6 cellular contexts compared by ENCODE assay signal in the genomic region with DNA sequence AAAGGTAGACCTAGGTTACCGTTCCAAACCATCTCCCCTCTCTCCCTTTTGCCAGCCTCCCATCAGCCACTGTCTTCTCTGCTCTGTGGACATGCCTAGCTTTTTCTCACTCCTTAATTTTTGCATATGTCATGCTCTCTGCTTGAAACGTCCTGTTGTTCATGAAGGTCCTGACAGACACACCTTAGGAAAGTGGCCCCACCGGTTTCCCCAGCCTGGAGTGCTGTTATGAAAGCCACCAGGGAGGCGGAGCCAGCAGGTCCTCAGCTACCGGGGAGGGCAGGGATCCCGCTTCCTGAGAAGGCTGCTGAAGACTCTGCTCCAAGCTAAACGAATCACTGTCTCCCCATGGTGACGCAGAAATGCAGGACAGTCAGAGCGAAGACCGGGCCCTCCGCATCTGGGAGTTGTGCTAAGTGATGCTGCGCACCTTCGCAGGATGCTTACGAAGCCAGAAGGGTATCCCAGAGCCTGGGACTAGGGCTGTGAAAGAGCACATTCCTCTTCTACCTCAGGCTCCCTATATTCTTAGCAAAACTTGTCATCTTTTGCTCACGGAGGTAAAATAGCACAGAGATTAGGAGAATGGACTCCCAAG. TPM values are rescaled to one million over a fixed set of nuclear protein-coding genes. Genes with fewer than 3 reads are reported as not detected.
DNase-seq lines count a peak whose midpoint lies in the region; ATAC-seq and TF ChIP-seq lines count a peak whose summit lies in the region.

No MANE protein-coding gene starts in this region.

- 12 to 25% methylated on average over 15 of the region's 15 CpGs for WGBS in heart right ventricle, 2 donors

- peak overlapping the region; percentile 13; the same call in 1 of the 2 replicates for H3K4me2 ChIP-seq in DND-41 (ENCODE audit: insufficient read depth, low read length)

- DNase-seq in DND-41 (no peak), SW480 (ENCODE audit: low spot score) (peak; percentile 55), heart right ventricle (no peak), kidney glomerular epithelial cell (lab: John Stamatoyannopoulos, UW) (no peak), midbrain (lab: John Stamatoyannopoulos, UW) (no peak)
- DNase-seq in stimulated activated naive CD4-positive, alpha-beta T cell treated with Interleukin-2 at 50 U/mL for 16 hours (lab: John Stamatoyannopoulos, UW), result peak; percentile 11

- no peak overlapping the region for H2AFZ ChIP-seq in DND-41 (ENCODE audit: low read depth, low read length)

- H3K36me3 ChIP-seq in DND-41 (ENCODE audit: insufficient read depth, low read length) (no peaks in the 10 kb centered on the region), heart right ventricle (no peaks in the 10 kb centered on the region)

- H3K9ac ChIP-seq in DND-41 (ENCODE audit: low read depth, low read length), result no peak overlapping the region

- H3K4me3 ChIP-seq in DND-41 (ENCODE audit: low read depth in 1 of 2, low read length in 2 of 2), result no peak overlapping the region
- peak overlapping the region in 7 of 10 donors; percentile 15 to 37 (median 31) for H3K4me3 ChIP-seq in heart right ventricle

- no peaks in the 10 kb centered on the region for H3K79me2 ChIP-seq in DND-41 (ENCODE audit: insufficient read depth, low read length)

- H3K27ac ChIP-seq in DND-41 (ENCODE audit: low read length) (no peak overlapping the region), heart right ventricle (peak overlapping the region in 1 of 10 donors; percentile 45)

- ATAC-seq in DND-41 (ENCODE audit: insufficient read depth, low read depth), result 0 out of 3 replicates have a peak, but pooled peaks have one; percentile 26
- ATAC-seq in heart right ventricle, result peak in 2 of 8 donors; percentile 4 to 12

- H3K9me3 ChIP-seq in DND-41 (ENCODE audit: insufficient read depth, low read length, severe bottlenecking), result no peaks in the 10 kb centered on the region
- H3K9me3 ChIP-seq in heart right ventricle, result no peaks in the 10 kb centered on the region

- H3K27me3 ChIP-seq in DND-41 (ENCODE audit: insufficient read depth, low read length, poor library complexity) (peaks cover 12% of the 10 kb centered on the region), heart right ventricle (peaks cover 5 to 63% (median 33%) of the 10 kb centered on the region in 7 donors)

- H4K20me1 ChIP-seq in DND-41 (ENCODE audit: insufficient read depth, low read length), result no peaks in the 10 kb centered on the region

- H3K4me1 ChIP-seq in DND-41 (ENCODE audit: insufficient read depth, low read length) (peaks cover 9% of the 10 kb centered on the region), heart right ventricle (peaks cover 9 to 44% (median 37%) of the 10 kb centered on the region in 9 donors)

- TF ChIP-seq CTCF in DND-41 (IDR thresholded peaks at IDR 0.05; ENCODE audit: borderline replicate concordance, extremely low read depth, low read length, poor library complexity, severe bottlenecking) (no peak), heart right ventricle (IDR thresholded peaks at IDR 0.05) (peak in 1 of 9 donors; percentile 24)

- intact Hi-C loops in heart right ventricle (cut with DNase I), result loop anchor here in 6 of 10 donors (1.0 to 10.0 kb wide), 4 partner anchors 90 to 259 kb away; a partner anchor contains a TSS

RNA-seq across cellular contexts. Expression of a gene that starts 2.3 kb away (rescaled TPM):
- total RNA-seq in heart right ventricle, result 1 to 10 TPM in 1 of 10 donors, under 1 TPM in 9; 0.19 to 1.1 (median 0.48) TPM
- 1 to 10 TPM in 1 of 2 donors, under 1 TPM in 1; 0.78 to 2.1 TPM for polyA plus RNA-seq in heart right ventricle

RNA-seq across cellular contexts. Expression of a gene that starts 10.4 kb away (rescaled TPM):
- total RNA-seq in heart right ventricle, result 1 to 10 TPM in 9 of 10 donors, under 1 TPM in 1; 0.70 to 2.1 (median 1.5) TPM
- polyA plus RNA-seq in heart right ventricle, result 1 to 10 TPM; 1.1 to 2.0 TPM

RNA-seq across cellular contexts. Expression of a gene that starts 23.4 kb away (rescaled TPM):
- total RNA-seq in heart right ventricle, result 10 to 100 TPM in 8 of 10 donors, 1 to 10 TPM in 2; 9.6 to 35.4 (median 18.3) TPM
- 1 to 10 TPM; 9.5 to 9.7 TPM for polyA plus RNA-seq in heart right ventricle

RNA-seq across cellular contexts. Expression of a gene that starts 33.8 kb away (rescaled TPM):
- 100 to 1,000 TPM; 144 to 241 (median 160) TPM for total RNA-seq in heart right ventricle
- 100 to 1,000 TPM; 220 to 429 TPM for polyA plus RNA-seq in heart right ventricle

RNA-seq across cellular contexts. Expression of a gene that starts 33.8 kb away (rescaled TPM):
- 10 to 100 TPM in 1 of 10 donors, 1 to 10 TPM in 9; 1.4 to 26.3 (median 2.1) TPM for total RNA-seq in heart right ventricle
- polyA plus RNA-seq in heart right ventricle, result 1 to 10 TPM; 2.5 to 3.4 TPM

Comparison
In these comparisons a context has a peak if more than half of its experiments do, and no peak if none do; other contexts are left out.
1. DNase-seq: peak in SW480 (single experiment) and stimulated activated naive CD4-positive, alpha-beta T cell treated with Interleukin-2 at 50 U/mL for 16 hours (single experiment); none in DND-41 (single experiment), heart right ventricle (0 of 2), kidney glomerular epithelial cell (single experiment) and midbrain (single experiment).
2. H3K4me3 ChIP-seq: peak in heart right ventricle (7 of 10); none in DND-41 (0 of 2).